ENCODE assay signal across 8 cellular contexts in the genomic region with DNA sequence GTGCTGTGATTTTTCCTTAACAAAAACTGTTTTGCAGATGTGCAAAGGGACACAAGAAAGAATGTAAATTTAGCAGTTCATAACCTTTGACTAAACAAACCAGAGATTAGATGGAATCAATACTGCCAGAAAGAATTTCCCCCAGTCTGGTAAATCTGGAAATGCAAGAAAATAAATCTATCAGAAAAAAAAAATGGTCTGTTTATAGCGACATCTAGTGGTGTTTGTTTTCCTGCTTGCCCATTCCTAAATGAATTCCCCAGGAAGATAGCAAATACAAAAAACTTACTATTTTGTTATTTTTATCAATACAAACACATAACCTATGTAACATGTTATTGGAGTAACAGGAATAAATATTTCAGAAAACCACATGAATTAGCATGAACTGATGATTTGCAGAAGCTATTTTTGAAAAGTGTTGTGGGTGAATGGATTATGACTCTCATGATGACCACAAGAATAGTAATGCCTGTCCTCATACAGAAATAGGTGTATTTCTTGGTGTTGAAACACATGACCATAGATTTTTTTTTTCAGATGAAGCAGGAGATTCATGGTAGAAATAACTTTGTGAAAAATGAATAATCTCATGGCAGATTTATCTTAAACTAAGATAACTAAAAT.
DNase-seq lines count a peak whose midpoint lies in the region; ATAC-seq and TF ChIP-seq lines count a peak whose summit lies in the region.

No MANE protein-coding gene starts in this region.

- ATAC-seq in right lobe of liver (peak in 1 of 4 donors; percentile 49), omental fat pad (ENCODE audit: low FRiP score) (no peak), HG03039 (IDR thresholded peaks at IDR 0.05; ENCODE audit: unreplicated experiment) (no peak)

- H3K9me3 ChIP-seq in right lobe of liver = no peaks in the 10 kb centered on the region

- H3K36me3 ChIP-seq in right lobe of liver = no peaks in the 10 kb centered on the region

- no peaks in the 10 kb centered on the region for H3K27me3 ChIP-seq in right lobe of liver

- WGBS in right lobe of liver (ENCODE audit: insufficient coverage, low coverage, low lambda C conversion rate, missing lambda C conversion rate) = 0% methylated on average over 1 of the region's 1 CpG

- intact Hi-C loops in right lobe of liver (cut with DNase I) = no loop called here

- peak; percentile 51 to 77 (median 75) for TF ChIP-seq CTCF in right lobe of liver (IDR thresholded peaks at IDR 0.05)
- TF ChIP-seq CTCF in omental fat pad (IDR thresholded peaks at IDR 0.05) = no peak

- DNase-seq in D341Med (ENCODE audit: low spot score) = peak; percentile 24
- DNase-seq in Jurkat, Clone E6-1 (ENCODE audit: low read depth, low spot score) = peak; percentile 48
- DNase-seq in amniotic epithelial cell (ENCODE audit: low read depth) = peak; percentile 44
- DNase-seq in right lobe of liver = no peak
- DNase-seq in omental fat pad (ENCODE audit: low spot score) = no peak
- DNase-seq in cerebellar nuclear complex (lab: John Stamatoyannopoulos, UW) = no peak
- DNase-seq in NCI-H524 treated with DMSO at 0.1 percent for 48 hours (lab: John Stamatoyannopoulos, UW) = no peak

- no peak overlapping the region for H3K4me3 ChIP-seq in Jurkat, Clone E6-1 (ENCODE audit: low read length)
- H3K4me3 ChIP-seq in right lobe of liver = no peak overlapping the region

- H3K27ac ChIP-seq in right lobe of liver = no peak overlapping the region

- no peak for TF ChIP-seq POLR2A in right lobe of liver (IDR thresholded peaks at IDR 0.05)

- no peaks in the 10 kb centered on the region for H3K4me1 ChIP-seq in right lobe of liver

Comparison
In these comparisons a context has a peak if more than half of its experiments do, and no peak if none do; other contexts are left out.
1. DNase-seq: peak in D341Med (single experiment), Jurkat, Clone E6-1 (single experiment) and amniotic epithelial cell (single experiment); none in right lobe of liver (0 of 3), omental fat pad (single experiment), cerebellar nuclear complex (0 of 2) and NCI-H524 treated with DMSO at 0.1 percent for 48 hours (single experiment).
2. CTCF ChIP-seq: peak in right lobe of liver (4 of 4); none in omental fat pad (0 of 3).